Comparison of ENCODE assay signal across 12 cellular contexts in genomic region chr1:7576946-7577657, GRCh38.
DNase-seq lines count a peak whose midpoint lies in the region; ATAC-seq, FAIRE-seq and TF ChIP-seq lines count a peak whose summit lies in the region.
"Had no signal": no experiment of that assay in that cellular context is flagged by ENCODE, and none has a peak within 500 bp of the region (broad histone marks: within the 10 kb centered on the region; RNA-seq: fewer than 3 reads in every experiment).

No MANE protein-coding gene starts in this region.

- no peak overlapping the region for H3K4me3 ChIP-seq in bronchial epithelial cell (ENCODE audit: low read depth, low read length)

- TF ChIP-seq CTCF in natural killer cell (IDR thresholded peaks at IDR 0.05) (no peak), bronchial epithelial cell (IDR thresholded peaks at IDR 0.05; ENCODE audit: insufficient read depth, low read length, severe bottlenecking) (peak; percentile 50), GM13977 (IDR thresholded peaks at IDR 0.05; ENCODE audit: extremely low read depth, insufficient read depth, missing control alignments) (no peak)

- peak; percentile 64 for FAIRE-seq in bronchial epithelial cell (lab: Jason Lieb, UNC)

- no peak for ATAC-seq in natural killer cell treated with Interleukin-12 subunit alpha and Interleukin-12 subunit beta and Interleukin-15 and Interleukin-18, amount 100 ng/mL, for 72 hours
- no peak for ATAC-seq in natural killer cell
- ATAC-seq in activated CD4-positive, CD25-positive, alpha-beta regulatory T cell treated with anti-CD3 and anti-CD28 coated beads, Interleukin-2, amount 50 U/mL, for 24 hours: no peak
- ATAC-seq: naive thymus-derived CD8-positive, alpha-beta T cell had no signal

- H3K27me3 Mint-ChIP-seq in natural killer cell treated with Interleukin-12 subunit alpha and Interleukin-12 subunit beta and Interleukin-15 and Interleukin-18, amount 100 ng/mL, for 72 hours: peaks cover 0 to 5% of the 10 kb centered on the region in 2 donors
- no peaks in the 10 kb centered on the region for H3K27me3 Mint-ChIP-seq in natural killer cell (ENCODE audit: low read depth in 2 of 2)

- H3K4me1 Mint-ChIP-seq in natural killer cell treated with Interleukin-12 subunit alpha and Interleukin-12 subunit beta and Interleukin-15 and Interleukin-18, amount 100 ng/mL, for 72 hours (ENCODE audit: low read depth in 2 of 2): no peaks in the 10 kb centered on the region
- no peaks in the 10 kb centered on the region for H3K4me1 Mint-ChIP-seq in natural killer cell
- H3K4me1 Mint-ChIP-seq: naive thymus-derived CD8-positive, alpha-beta T cell had no signal

- DNase-seq in natural killer cell treated with Interleukin-12 subunit alpha and Interleukin-12 subunit beta and Interleukin-15 and Interleukin-18, amount 100 ng/mL, for 72 hours (ENCODE audit: low spot score): peak; percentile 34
- no peak for DNase-seq in natural killer cell
- peak; percentile 22 for DNase-seq in bronchial epithelial cell (ENCODE audit: low read depth)
- peak; percentile 44 for DNase-seq in kidney tubule cell (ENCODE audit: low spot score)
- no peak for DNase-seq in GM13977 (ENCODE audit: low spot score)
- DNase-seq in NCI-H446 (lab: John Stamatoyannopoulos, UW): no peak
- no peak for DNase-seq in stimulated activated naive CD4-positive, alpha-beta T cell treated with Interleukin-2 at 50 U/mL for 16 hours (lab: John Stamatoyannopoulos, UW)
- DNase-seq: activated CD8-positive, alpha-beta memory T cell treated with anti-CD3 and anti-CD28 coated beads for 24 hours; anterior cingulate cortex; NCI-H2029 had no signal

- H3K36me3 Mint-ChIP-seq in natural killer cell treated with Interleukin-12 subunit alpha and Interleukin-12 subunit beta and Interleukin-15 and Interleukin-18, amount 100 ng/mL, for 72 hours: no peaks in the 10 kb centered on the region
- no peaks in the 10 kb centered on the region for H3K36me3 Mint-ChIP-seq in natural killer cell
- H3K36me3 Mint-ChIP-seq: naive thymus-derived CD8-positive, alpha-beta T cell had no signal

- in situ Hi-C loops in GM13977 (cut with MboI; ENCODE audit: low pct_unique_long_range_greater_than_20kb, low sequenced_read_pairs, unreplicated experiment): no loop called here

- H3K9me3 Mint-ChIP-seq in natural killer cell treated with Interleukin-12 subunit alpha and Interleukin-12 subunit beta and Interleukin-15 and Interleukin-18, amount 100 ng/mL, for 72 hours: no peaks in the 10 kb centered on the region
- no peaks in the 10 kb centered on the region for H3K9me3 Mint-ChIP-seq in natural killer cell

- H3K4me3 Mint-ChIP-seq in natural killer cell treated with Interleukin-12 subunit alpha and Interleukin-12 subunit beta and Interleukin-15 and Interleukin-18, amount 100 ng/mL, for 72 hours: no peak overlapping the region
- no peak overlapping the region for H3K4me3 Mint-ChIP-seq in natural killer cell
- H3K4me3 Mint-ChIP-seq: naive thymus-derived CD8-positive, alpha-beta T cell had no signal

- intact Hi-C loops in natural killer cell (cut with micrococcal nuclease): no loop called here

- no peaks in the 10 kb centered on the region for H3K36me3 ChIP-seq in bronchial epithelial cell (ENCODE audit: control insufficient read depth, insufficient read depth, low read length)

- no peaks in the 10 kb centered on the region for H3K27me3 ChIP-seq in bronchial epithelial cell (ENCODE audit: control insufficient read depth, insufficient read depth, low read length)

- H3K27ac Mint-ChIP-seq in natural killer cell treated with Interleukin-12 subunit alpha and Interleukin-12 subunit beta and Interleukin-15 and Interleukin-18, amount 100 ng/mL, for 72 hours: no peak overlapping the region
- no peak overlapping the region for H3K27ac Mint-ChIP-seq in natural killer cell
- H3K27ac Mint-ChIP-seq: naive thymus-derived CD8-positive, alpha-beta T cell had no signal

Comparison
In these comparisons a context has a peak if more than half of its experiments do, and no peak if none do; other contexts are left out.
1. DNase-seq: peak in natural killer cell treated with Interleukin-12 subunit alpha and Interleukin-12 subunit beta and Interleukin-15 and Interleukin-18, amount 100 ng/mL, for 72 hours (single experiment), bronchial epithelial cell (single experiment) and kidney tubule cell (single experiment); none in natural killer cell (single experiment), GM13977 (single experiment), NCI-H446 (0 of 2) and stimulated activated naive CD4-positive, alpha-beta T cell treated with Interleukin-2 at 50 U/mL for 16 hours (single experiment).